ENCODE assay signal across 8 cellular contexts in the genomic region with DNA sequence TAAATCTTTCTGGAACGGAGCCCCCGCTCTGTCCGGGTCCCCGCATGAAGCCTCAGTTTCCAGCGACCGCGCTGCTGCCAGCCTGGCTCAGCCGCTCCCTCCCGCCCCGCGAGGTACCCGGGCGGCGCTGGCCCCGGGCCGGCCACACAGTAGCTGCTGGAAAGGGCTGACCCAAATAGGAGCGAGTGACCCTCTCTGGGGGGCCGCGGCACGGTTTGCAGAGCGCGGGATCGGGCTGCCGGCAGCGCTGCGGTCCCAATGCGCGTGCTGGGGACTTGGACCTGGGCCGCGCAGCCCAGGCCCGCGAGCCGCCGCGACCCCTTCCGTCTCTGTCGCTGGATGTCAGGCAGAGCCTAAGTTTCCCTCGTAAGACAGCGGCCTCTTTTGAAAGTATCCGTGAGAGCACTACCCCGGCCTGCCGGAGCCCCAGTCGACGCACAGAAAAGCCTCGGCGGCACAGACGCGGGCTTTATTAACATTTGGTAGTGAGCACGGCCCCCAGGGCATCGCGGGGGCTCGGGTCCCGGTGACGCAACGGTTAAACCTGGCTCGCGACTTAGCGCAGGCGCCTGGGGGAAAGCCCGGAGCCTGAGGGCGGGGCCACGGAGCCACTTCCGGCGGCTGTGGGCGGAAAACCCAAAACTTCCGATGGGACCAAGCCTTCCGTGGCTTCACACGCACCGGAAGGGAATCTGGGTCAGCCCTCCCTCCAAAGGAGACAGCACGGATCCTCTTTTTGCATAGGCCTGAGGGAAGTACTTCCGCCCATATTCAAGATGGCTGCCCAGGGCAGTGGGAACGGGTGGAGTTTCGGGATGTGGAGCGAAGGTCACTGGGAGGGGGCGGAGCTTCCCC.
DNase-seq lines count a peak whose midpoint lies in the region; ATAC-seq and TF ChIP-seq lines count a peak whose summit lies in the region.

No MANE protein-coding gene starts in this region.

- H3K4me3 ChIP-seq in AG10803 (ENCODE audit: low read length): peak overlapping the region; percentile 80

- H3K4me3 Mint-ChIP-seq in central memory CD8-positive, alpha-beta T cell: peak overlapping the region; percentile 98

- H3K9me3 Mint-ChIP-seq in central memory CD8-positive, alpha-beta T cell: no peaks in the 10 kb centered on the region

- peaks cover 30% of the 10 kb centered on the region for H3K36me3 Mint-ChIP-seq in central memory CD8-positive, alpha-beta T cell (ENCODE audit: insufficient read depth)

- ATAC-seq in GM19035 (IDR thresholded peaks at IDR 0.05; ENCODE audit: unreplicated experiment): peak; percentile 70
- ATAC-seq in HG03342 (IDR thresholded peaks at IDR 0.05; ENCODE audit: unreplicated experiment): peak; percentile 63
- ATAC-seq in central memory CD8-positive, alpha-beta T cell (replicated peaks; ENCODE audit: extremely low read depth, poor library complexity, severe bottlenecking): peak; percentile 74

- DNase-seq in AG10803 (ENCODE audit: low read depth): peak; percentile 100
- DNase-seq in NCI-H345 treated with DMSO at 0.1 percent for 48 hours (lab: John Stamatoyannopoulos, UW; ENCODE audit: unreplicated experiment): peak; percentile 98
- peak; percentile 96 for DNase-seq in activated CD4-positive, CD25-positive, alpha-beta regulatory T cell treated with anti-CD3 and anti-CD28 coated beads, Interleukin-2, amount 50 U/mL, for 16 hours (ENCODE audit: low read depth, low spot score)
- DNase-seq in central memory CD8-positive, alpha-beta T cell (ENCODE audit: low spot score in 2 of 2): peak; percentile 94 to 96
- peak; percentile 100 for DNase-seq in islet precursor cell
- peak; percentile 97 for DNase-seq in stimulated activated CD4-positive, alpha-beta T cell treated with anti-CD3 and anti-CD28 coated beads, Interleukin-12 subunit alpha, Interleukin-12 subunit beta, amount 100 ng/mL, for 4 hours

- peaks cover 32% of the 10 kb centered on the region for H3K4me1 Mint-ChIP-seq in central memory CD8-positive, alpha-beta T cell

- no peak for TF ChIP-seq CTCF in AG10803 (conservative IDR thresholded peaks at IDR 0.05; ENCODE audit: low read length)

- peak overlapping the region; percentile 98 for H3K27ac Mint-ChIP-seq in central memory CD8-positive, alpha-beta T cell (ENCODE audit: low read depth)

- H3K27me3 Mint-ChIP-seq in central memory CD8-positive, alpha-beta T cell: no peaks in the 10 kb centered on the region

Comparison
In these comparisons a context has a peak if more than half of its experiments do, and no peak if none do; other contexts are left out.
1. Peak in every context shown above with its lines: DNase-seq, ATAC-seq and H3K4me3 ChIP-seq.